In genomic region chr4:21845663-21846062, GRCh38 we compare ENCODE assay signal across 15 cellular contexts.
"Had no signal": no experiment of that assay in that cellular context is flagged by ENCODE, and none has a peak within 500 bp of the region (broad histone marks: within the 10 kb centered on the region; RNA-seq: fewer than 3 reads in every experiment).

No MANE protein-coding gene starts in this region.

- H3K9me3 Mint-ChIP-seq: activated CD4-positive, alpha-beta memory T cell treated with anti-CD3 and anti-CD28 coated beads for 36 hours; activated naive CD8-positive, alpha-beta T cell treated with anti-CD3 and anti-CD28 coated beads, Interleukin-2, amount 10 ng/mL, durations not matched to agents 7 days and 5 days; activated T-cell treated with anti-CD3 and anti-CD28 coated beads, Interleukin-2, amount 50 U/mL, for 72 hours; naive thymus-derived CD8-positive, alpha-beta T cell had no signal

- ATAC-seq: activated T-cell treated with anti-CD3 and anti-CD28 coated beads, Interleukin-2, amount 50 U/mL, for 72 hours; lower lobe of right lung; naive thymus-derived CD8-positive, alpha-beta T cell; right cardiac atrium; stimulated activated naive B cell treated with anti-CD40 and anti-IgM and Interleukin-4, amounts not matched to agents 10 μg/mL and 1 μg/mL and 100 μg/mL, for 72 hours had no signal

- DNase-seq: activated CD4-positive, alpha-beta memory T cell treated with anti-CD3 and anti-CD28 coated beads for 36 hours; activated naive CD8-positive, alpha-beta T cell treated with anti-CD3 and anti-CD28 coated beads, Interleukin-2, amount 10 ng/mL, durations not matched to agents 7 days and 5 days; activated T-cell treated with anti-CD3 and anti-CD28 coated beads, Interleukin-2, amount 50 U/mL, for 72 hours; effector CD4-positive, alpha-beta T cell; immature natural killer cell; lower lobe of right lung; naive thymus-derived CD8-positive, alpha-beta T cell; nucleus accumbens; right cardiac atrium; spleen; stimulated activated CD4-positive, alpha-beta T cell treated with anti-CD3 and anti-CD28 coated beads, Interleukin-2, amount 100 ng/mL, for 24 hours; stimulated activated naive B cell treated with anti-CD40 and anti-IgM and Interleukin-4, amounts not matched to agents 10 μg/mL and 1 μg/mL and 100 μg/mL, for 72 hours; trophoblast cell had no signal

- H3K4me3 ChIP-seq: coronary artery, lower lobe of right lung, spleen had no signal

- H3K4me1 Mint-ChIP-seq: activated naive CD8-positive, alpha-beta T cell treated with anti-CD3 and anti-CD28 coated beads, Interleukin-2, amount 10 ng/mL, durations not matched to agents 7 days and 5 days; immature natural killer cell; naive thymus-derived CD8-positive, alpha-beta T cell; stimulated activated naive B cell treated with anti-CD40 and anti-IgM and Interleukin-4, amounts not matched to agents 10 μg/mL and 1 μg/mL and 100 μg/mL, for 72 hours had no signal

- H3K9me3 ChIP-seq: lower lobe of right lung, spleen had no signal

- H3K27me3 Mint-ChIP-seq: activated CD4-positive, alpha-beta memory T cell treated with anti-CD3 and anti-CD28 coated beads for 36 hours; activated naive CD8-positive, alpha-beta T cell treated with anti-CD3 and anti-CD28 coated beads, Interleukin-2, amount 10 ng/mL, durations not matched to agents 7 days and 5 days; progenitor cell of endocrine pancreas; stimulated activated naive B cell treated with anti-CD40 and anti-IgM and Interleukin-4, amounts not matched to agents 10 μg/mL and 1 μg/mL and 100 μg/mL, for 72 hours had no signal

- H3K36me3 Mint-ChIP-seq: activated CD4-positive, alpha-beta memory T cell treated with anti-CD3 and anti-CD28 coated beads for 36 hours; activated naive CD8-positive, alpha-beta T cell treated with anti-CD3 and anti-CD28 coated beads, Interleukin-2, amount 10 ng/mL, durations not matched to agents 7 days and 5 days; immature natural killer cell; naive thymus-derived CD8-positive, alpha-beta T cell; stimulated activated naive B cell treated with anti-CD40 and anti-IgM and Interleukin-4, amounts not matched to agents 10 μg/mL and 1 μg/mL and 100 μg/mL, for 72 hours had no signal

- H3K4me3 Mint-ChIP-seq: activated CD4-positive, alpha-beta memory T cell treated with anti-CD3 and anti-CD28 coated beads for 36 hours; activated naive CD8-positive, alpha-beta T cell treated with anti-CD3 and anti-CD28 coated beads, Interleukin-2, amount 10 ng/mL, durations not matched to agents 7 days and 5 days; activated T-cell treated with anti-CD3 and anti-CD28 coated beads, Interleukin-2, amount 50 U/mL, for 72 hours; immature natural killer cell; naive thymus-derived CD8-positive, alpha-beta T cell; stimulated activated naive B cell treated with anti-CD40 and anti-IgM and Interleukin-4, amounts not matched to agents 10 μg/mL and 1 μg/mL and 100 μg/mL, for 72 hours had no signal

- H3K27ac ChIP-seq: coronary artery, lower lobe of right lung, spleen had no signal

- H3K36me3 ChIP-seq: lower lobe of right lung, spleen had no signal

- H3K4me1 ChIP-seq: lower lobe of right lung, spleen had no signal

- H3K27ac Mint-ChIP-seq: activated CD4-positive, alpha-beta memory T cell treated with anti-CD3 and anti-CD28 coated beads for 36 hours; activated naive CD8-positive, alpha-beta T cell treated with anti-CD3 and anti-CD28 coated beads, Interleukin-2, amount 10 ng/mL, durations not matched to agents 7 days and 5 days; activated T-cell treated with anti-CD3 and anti-CD28 coated beads, Interleukin-2, amount 50 U/mL, for 72 hours; immature natural killer cell; naive thymus-derived CD8-positive, alpha-beta T cell; progenitor cell of endocrine pancreas; stimulated activated naive B cell treated with anti-CD40 and anti-IgM and Interleukin-4, amounts not matched to agents 10 μg/mL and 1 μg/mL and 100 μg/mL, for 72 hours had no signal

- H3K27me3 ChIP-seq: spleen had no signal
